17 cellular contexts compared by ENCODE assay signal in the genomic region with DNA sequence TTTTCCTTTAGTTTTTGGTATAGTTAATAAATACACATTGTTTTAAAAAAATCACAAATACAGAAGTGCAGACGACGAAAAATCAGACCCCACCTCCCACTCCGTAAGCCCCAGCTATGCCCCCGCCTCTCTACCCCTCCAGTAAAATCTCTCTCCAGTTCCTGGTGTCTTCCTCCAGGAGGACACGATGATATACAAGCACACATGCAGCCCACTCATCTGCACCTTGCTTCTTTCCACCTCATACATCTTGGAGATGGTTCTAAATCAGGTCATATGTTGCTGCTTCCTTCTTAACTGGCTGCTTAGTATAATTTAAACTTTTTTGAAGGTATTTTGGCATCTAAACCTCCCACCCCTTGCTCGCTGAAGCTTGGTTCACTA. TPM values are rescaled to one million over a fixed set of nuclear protein-coding genes. Genes with fewer than 3 reads are reported as not detected.
A peak's percentile ranks its signal among the peaks of the same experiment; 100 is the strongest.
DNase-seq lines count a peak whose midpoint lies in the region; FAIRE-seq and TF ChIP-seq lines count a peak whose summit lies in the region.
"Had no signal": no experiment of that assay in that cellular context is flagged by ENCODE, and none has a peak within 500 bp of the region (broad histone marks: within the 10 kb centered on the region; RNA-seq: fewer than 3 reads in every experiment).

No MANE protein-coding gene starts in this region.

- H2AFZ ChIP-seq in mammary epithelial cell (ENCODE audit: low read depth, low read length) = no peak overlapping the region

- 40% methylated on average over 4 of the region's 6 CpGs for WGBS in mammary epithelial cell (ENCODE audit: low coverage, missing lambda C conversion rate)
- 56% methylated on average over 6 of the region's 6 CpGs for WGBS in tibial nerve, 2 donors

- no peak for FAIRE-seq in RCC 7860 (lab: Jason Lieb, UNC)
- FAIRE-seq: islet of Langerhans had no signal

- no peaks in the 10 kb centered on the region for H3K79me2 ChIP-seq in mammary epithelial cell (ENCODE audit: insufficient read depth, low read length)

- H3K36me3 ChIP-seq in breast epithelium (no peaks in the 10 kb centered on the region), mammary epithelial cell (ENCODE audit: insufficient read depth, low read length) (no peaks in the 10 kb centered on the region), SK-N-MC (ENCODE audit: insufficient read depth, low read length) (no peaks in the 10 kb centered on the region), tibial nerve (no peaks in the 10 kb centered on the region)
- H3K36me3 ChIP-seq: thoracic aorta had no signal

- BruUV-seq in mammary epithelial cell (replicated peaks; lab: Mats Ljungman, UMichigan) = no TSS peak

- DNase-seq in breast epithelium (ENCODE audit: low spot score in 2 of 2) = no peak
- DNase-seq in mammary epithelial cell = no peak
- DNase-seq in SK-N-MC (ENCODE audit: low read depth, low spot score) = no peak
- no peak for DNase-seq in tibial nerve (ENCODE audit: low spot score in 2 of 2)
- no peak for DNase-seq in activated CD8-positive, alpha-beta memory T cell treated with anti-CD3 and anti-CD28 coated beads for 24 hours
- DNase-seq in RCC 7860 (ENCODE audit: low spot score) = no peak
- no peak for DNase-seq in GM13976 (ENCODE audit: low spot score)
- DNase-seq: activated naive CD4-positive, alpha-beta T cell treated with anti-CD3 and anti-CD28 coated beads, Interleukin-2, amount 50 U/mL, for 16 hours; CD4-positive, alpha-beta memory T cell; foreskin keratinocyte; NCI-H1048; NCI-H226; SW 1271 had no signal

- H3K4me3 ChIP-seq in breast epithelium (peak overlapping the region in 2 of 3 donors; percentile 56 to 58), mammary epithelial cell (replicated peaks in 1 of 3; ENCODE audit: insufficient read depth in 1 of 3, low read depth in 2 of 3, low read length in 3 of 3) (no peak overlapping the region), SK-N-MC (peak overlapping the region; percentile 69), iPS-18c (ENCODE audit: insufficient read depth, low read depth, low read length) (peak overlapping the region; percentile 54; the same call in 1 of the 2 replicates), tibial nerve (peak overlapping the region in 2 of 4 donors; percentile 31 to 61)
- H3K4me3 ChIP-seq: thoracic aorta had no signal

- H3K27ac ChIP-seq in breast epithelium (peak overlapping the region; percentile 8 to 17), mammary epithelial cell (ENCODE audit: insufficient read depth, low read depth, low read length) (no peak overlapping the region), SK-N-MC (no peak overlapping the region), tibial nerve (peak overlapping the region in 3 of 4 donors; percentile 65 to 90 (median 84))
- H3K27ac ChIP-seq: foreskin keratinocyte, thoracic aorta had no signal

- in situ Hi-C loops in mammary epithelial cell (cut with MboI; ENCODE audit: low sequenced_read_pairs in 2 of 2) (no loop called here), GM13976 (cut with MboI; ENCODE audit: low sequenced_read_pairs, unreplicated experiment) (no loop called here)

- CTCF ChIA-PET in mammary epithelial cell (lab: Charles Lee; ENCODE audit: low non-redundant PET) = no interaction called here

- H3K4me2 ChIP-seq in mammary epithelial cell (ENCODE audit: insufficient read depth, low read depth, low read length) = no peak overlapping the region

- H4K20me1 ChIP-seq in mammary epithelial cell (ENCODE audit: insufficient read depth, low read length) = no peaks in the 10 kb centered on the region

- TF ChIP-seq EP300 in tibial nerve (IDR thresholded peaks at IDR 0.05) = no peak

- H3K4me1 ChIP-seq in breast epithelium = no peaks in the 10 kb centered on the region
- H3K4me1 ChIP-seq in mammary epithelial cell (ENCODE audit: insufficient read depth, low read length) = peaks cover 5% of the 10 kb centered on the region
- H3K4me1 ChIP-seq in tibial nerve = peaks cover 0 to 65% (median 7%) of the 10 kb centered on the region in 4 donors
- H3K4me1 ChIP-seq: foreskin keratinocyte had no signal

- intact Hi-C loops in breast epithelium (cut with DNase I; ENCODE audit: low total_unique reads) = no loop called here
- intact Hi-C loops in mammary epithelial cell (cut with micrococcal nuclease) = no loop called here

- no peak for TF ChIP-seq POLR2A in breast epithelium (IDR thresholded peaks at IDR 0.05)
- no peak for TF ChIP-seq POLR2A in tibial nerve (IDR thresholded peaks at IDR 0.05)

- H3K9me3 ChIP-seq in breast epithelium (no peaks in the 10 kb centered on the region), mammary epithelial cell (replicated peaks; ENCODE audit: insufficient read depth, low read length) (no peaks in the 10 kb centered on the region), SK-N-MC (ENCODE audit: low read depth, low read length) (no peaks in the 10 kb centered on the region), iPS-18c (ENCODE audit: control insufficient read depth, insufficient read depth, low read length) (no peaks in the 10 kb centered on the region), tibial nerve (no peaks in the 10 kb centered on the region)
- H3K9me3 ChIP-seq: thoracic aorta had no signal

- H3K27me3 ChIP-seq in breast epithelium (peaks cover 0 to 63% of the 10 kb centered on the region in 2 donors), mammary epithelial cell (ENCODE audit: insufficient read depth, low read length) (peaks cover 41% of the 10 kb centered on the region), tibial nerve (peaks cover 0 to 69% of the 10 kb centered on the region in 2 donors)

- H3K9ac ChIP-seq in mammary epithelial cell (ENCODE audit: insufficient read depth, low read length) (no peak overlapping the region), SK-N-MC (ENCODE audit: insufficient read length) (no peak overlapping the region)

- dilution Hi-C loops in mammary epithelial cell (cut with HindIII; ENCODE audit: low sequenced_read_pairs) = loop anchor here (5.0 kb wide), 1 partner anchor 101 kb away; no protein-coding TSS in a partner anchor

- TF ChIP-seq CTCF in breast epithelium (IDR thresholded peaks at IDR 0.05) (no peak), mammary epithelial cell (conservative IDR thresholded peaks at IDR 0.05 in 1 of 2, IDR thresholded peaks at IDR 0.05 in 1 of 2; ENCODE audit: extremely low read depth in 1 of 2, insufficient read depth in 1 of 2, low read depth in 1 of 2, low read length in 2 of 2) (no peak), tibial nerve (IDR thresholded peaks at IDR 0.05) (no peak), GM13976 (IDR thresholded peaks at IDR 0.05; ENCODE audit: borderline replicate concordance, control extremely low read depth, extremely low read depth, insufficient read depth, missing control alignments) (no peak)

RNA-seq across cellular contexts. Expression of gene BMP7, which starts 2.7 kb away (rescaled TPM):
- 1 to 10 TPM; 1.6 to 3.8 (median 1.8) TPM for total RNA-seq in breast epithelium
- 1 to 10 TPM in 1 of 2 donors, not detected in 1; 2.0 TPM for total RNA-seq in mammary epithelial cell
- polyA plus RNA-seq in mammary epithelial cell = not detected
- polyA minus RNA-seq in mammary epithelial cell = not detected
- 10 to 100 TPM; 11.7 to 14.2 (median 13.4) TPM for total RNA-seq in tibial nerve
- total RNA-seq: CD4-positive, alpha-beta memory T cell; foreskin keratinocyte; mononuclear cell had no signal
- polyA plus RNA-seq: CD4-positive, alpha-beta memory T cell; foreskin keratinocyte had no signal

Comparison
In these comparisons a context has a peak if more than half of its experiments do, and no peak if none do; other contexts are left out.
1. H3K27ac ChIP-seq: peak in breast epithelium (2 of 2) and tibial nerve (3 of 4); none in mammary epithelial cell (single experiment) and SK-N-MC (single experiment).
2. H3K4me3 ChIP-seq: peak in breast epithelium (2 of 3), SK-N-MC (single experiment) and iPS-18c (single experiment); none in mammary epithelial cell (0 of 3).